ENCODE assay signal across 8 cellular contexts in the genomic region with DNA sequence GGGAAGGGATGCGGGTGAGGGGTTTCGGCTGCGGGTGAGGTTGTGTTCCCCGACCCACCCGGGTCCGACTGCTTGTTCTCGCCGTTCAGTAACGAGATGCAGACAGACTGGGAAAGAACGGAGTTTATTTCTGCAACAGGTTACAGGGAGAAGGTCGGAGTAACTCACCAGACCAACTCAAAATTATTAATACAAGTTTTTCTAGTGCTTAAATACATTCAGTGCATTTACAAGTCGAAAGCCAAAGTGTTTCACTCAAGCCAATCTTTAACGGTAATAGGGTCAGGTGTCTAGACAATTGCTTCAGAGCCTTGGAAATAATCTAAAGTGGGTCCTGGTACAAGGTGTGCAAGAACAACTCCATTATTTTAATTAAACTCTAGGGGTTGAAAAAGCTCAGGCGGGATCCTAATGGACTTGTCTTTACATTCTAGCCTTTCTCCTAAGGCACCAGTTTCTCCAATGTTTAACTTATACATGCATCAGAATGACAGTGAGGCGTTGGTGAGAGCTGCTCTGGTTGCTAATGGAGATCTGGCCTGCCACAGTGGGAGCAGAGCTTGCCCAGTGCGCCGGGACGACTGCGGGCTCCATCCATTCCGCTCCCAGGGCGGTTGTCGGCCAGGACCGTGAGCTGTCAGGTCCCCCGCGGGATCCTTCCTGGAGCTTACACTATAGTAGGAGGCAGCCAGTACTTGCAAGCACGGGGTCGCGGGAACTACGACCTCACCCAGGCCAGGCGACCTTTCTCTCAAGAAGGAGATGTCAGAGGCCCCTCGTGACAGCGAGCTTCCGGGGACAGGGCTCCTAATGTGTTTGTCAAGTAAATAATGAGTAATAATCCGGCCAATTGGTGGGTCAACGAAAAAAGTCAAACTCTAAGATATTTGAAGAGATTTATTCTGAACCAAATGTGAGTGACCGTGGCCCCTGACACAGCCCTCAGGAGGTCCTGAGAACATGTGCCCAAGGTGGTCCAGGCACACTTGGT. TPM values are rescaled to one million over a fixed set of nuclear protein-coding genes. Genes with fewer than 3 reads are reported as not detected.
DNase-seq lines count a peak whose midpoint lies in the region; ATAC-seq and TF ChIP-seq lines count a peak whose summit lies in the region.

No MANE protein-coding gene starts in this region.

- DNase-seq in HFF-Myc (ENCODE audit: extremely low read depth, low read depth) (no peak), glomerular visceral epithelial cell (ENCODE audit: extremely low spot score) (peak; percentile 12), ovary (peak in 4 of 5 donors; percentile 33 to 51 (median 40)), NCI-H187 treated with DMSO at 0.1 percent for 48 hours (lab: John Stamatoyannopoulos, UW) (no peak), NCI-H1436 treated with DMSO at 0.1 percent for 48 hours (lab: John Stamatoyannopoulos, UW) (no peak)
- peak; percentile 17 for DNase-seq in activated CD8-positive, alpha-beta T cell treated with anti-CD3 and anti-CD28 coated beads for 36 hours
- no peak for DNase-seq in activated CD4-positive, alpha-beta T cell treated with anti-CD3 and anti-CD28 coated beads, Interleukin-2, amount 50 U/mL, for 48 hours

- H3K27ac Mint-ChIP-seq in activated CD8-positive, alpha-beta T cell treated with anti-CD3 and anti-CD28 coated beads for 36 hours: peak overlapping the region; percentile 90

- H3K36me3 ChIP-seq in ES-I3 (ENCODE audit: insufficient read depth, low read length) (no peaks in the 10 kb centered on the region), ovary (no peaks in the 10 kb centered on the region)

- peaks cover 14% of the 10 kb centered on the region for H3K36me3 Mint-ChIP-seq in activated CD8-positive, alpha-beta T cell treated with anti-CD3 and anti-CD28 coated beads for 36 hours (ENCODE audit: low read depth)

- H3K9ac ChIP-seq in ES-I3 (ENCODE audit: low read depth, low read length): peak overlapping the region; percentile 79

- 19 to 21% (median 19%) methylated on average over 32 to 36 of the region's 36 CpGs for WGBS in ovary, 3 donors

- POLR2A ChIA-PET in activated CD8-positive, alpha-beta T cell treated with anti-CD3 and anti-CD28 coated beads for 36 hours (lab: Charles Lee): interaction anchor here (0.8 to 1.5 kb wide), 4 partner anchors 8 to 45 kb away, joined by 3 to 6 read pairs (median 4); no protein-coding TSS in a partner anchor

- TF ChIP-seq POLR2A in ovary (IDR thresholded peaks at IDR 0.05): no peak

- H3K4me3 ChIP-seq in HFF-Myc (replicated peaks; ENCODE audit: low read depth, low read length): peak overlapping the region; percentile 65
- H3K4me3 ChIP-seq in ovary: peak overlapping the region; percentile 87

- TF ChIP-seq EP300 in ovary (IDR thresholded peaks at IDR 0.05): no peak

- intact Hi-C loops in activated CD8-positive, alpha-beta T cell treated with anti-CD3 and anti-CD28 coated beads for 36 hours (cut with micrococcal nuclease): no loop called here
- intact Hi-C loops in ovary (cut with DNase I): no loop called here

- H3K4me3 Mint-ChIP-seq in activated CD8-positive, alpha-beta T cell treated with anti-CD3 and anti-CD28 coated beads for 36 hours: peak overlapping the region; percentile 98

- peaks cover 31% of the 10 kb centered on the region for H3K4me1 Mint-ChIP-seq in activated CD8-positive, alpha-beta T cell treated with anti-CD3 and anti-CD28 coated beads for 36 hours (ENCODE audit: low read depth)

- ATAC-seq in activated CD8-positive, alpha-beta T cell treated with anti-CD3 and anti-CD28 coated beads for 36 hours: no peak

- H3K9me3 Mint-ChIP-seq in activated CD8-positive, alpha-beta T cell treated with anti-CD3 and anti-CD28 coated beads for 36 hours: no peaks in the 10 kb centered on the region

- 0 out of 2 replicates have a peak, but pooled peaks cover 5% of the 10 kb centered on the region for H3K4me1 ChIP-seq in ES-I3 (ENCODE audit: insufficient read depth, low read length)
- H3K4me1 ChIP-seq in ovary (ENCODE audit: insufficient read depth): no peaks in the 10 kb centered on the region

- peak overlapping the region; percentile 78 to 82 for H3K27ac ChIP-seq in ovary

- H3K9me3 ChIP-seq in ES-I3 (ENCODE audit: control insufficient read depth, insufficient read depth, low read length) (no peaks in the 10 kb centered on the region), ovary (no peaks in the 10 kb centered on the region)

- peaks cover 12% of the 10 kb centered on the region for H3K27me3 Mint-ChIP-seq in activated CD8-positive, alpha-beta T cell treated with anti-CD3 and anti-CD28 coated beads for 36 hours

- no peaks in the 10 kb centered on the region for H3K27me3 ChIP-seq in ovary

- CTCF ChIA-PET in activated CD8-positive, alpha-beta T cell treated with anti-CD3 and anti-CD28 coated beads for 36 hours (lab: Charles Lee): interaction anchor here (1.1 to 2.7 kb wide), 5 partner anchors 26 to 76 kb away, joined by 3 to 10 read pairs (median 4); no protein-coding TSS in a partner anchor

- no peak for TF ChIP-seq CTCF in HFF-Myc (IDR thresholded peaks at IDR 0.05; ENCODE audit: low read depth, low read length, missing control alignments)
- TF ChIP-seq CTCF in activated CD8-positive, alpha-beta T cell treated with anti-CD3 and anti-CD28 coated beads for 36 hours (IDR thresholded peaks at IDR 0.05): no peak
- no peak for TF ChIP-seq CTCF in ovary (IDR thresholded peaks at IDR 0.05)

RNA-seq across cellular contexts. Expression of a gene that starts 0.8 kb away (rescaled TPM):
- total RNA-seq in activated CD8-positive, alpha-beta T cell treated with anti-CD3 and anti-CD28 coated beads for 36 hours: 10 to 100 TPM; 58.4 to 60.5 TPM
- total RNA-seq in ovary: 10 to 100 TPM; 44.6 to 88.8 (median 65.4) TPM
- polyA plus RNA-seq in ovary: 100 to 1,000 TPM in 1 of 2 donors, 10 to 100 TPM in 1; 63.9 to 126 TPM

RNA-seq across cellular contexts. Expression of a gene that starts 4.1 kb away (rescaled TPM):
- 1 to 10 TPM; 1.2 to 1.4 TPM for total RNA-seq in activated CD8-positive, alpha-beta T cell treated with anti-CD3 and anti-CD28 coated beads for 36 hours
- 1 to 10 TPM in 4 of 7 donors, under 1 TPM in 3; 0.33 to 4.4 (median 1.0) TPM for total RNA-seq in ovary
- 1 to 10 TPM in 1 of 2 donors, under 1 TPM in 1; 0.82 to 2.7 TPM for polyA plus RNA-seq in ovary

RNA-seq across cellular contexts. Expression of a gene that starts 32.1 kb away (rescaled TPM):
- total RNA-seq in activated CD8-positive, alpha-beta T cell treated with anti-CD3 and anti-CD28 coated beads for 36 hours: under 1 TPM in 1 of 2 experiments, not detected in 1; 0.29 TPM
- 1 to 10 TPM in 3 of 7 donors, under 1 TPM in 4; 0.24 to 5.7 (median 0.60) TPM for total RNA-seq in ovary
- polyA plus RNA-seq in ovary: 1 to 10 TPM in 1 of 2 donors, under 1 TPM in 1; 0.75 to 1.6 TPM

Comparison
In these comparisons a context has a peak if more than half of its experiments do, and no peak if none do; other contexts are left out.
1. DNase-seq: peak in activated CD8-positive, alpha-beta T cell treated with anti-CD3 and anti-CD28 coated beads for 36 hours (single experiment), glomerular visceral epithelial cell (single experiment) and ovary (4 of 5); none in HFF-Myc (single experiment), NCI-H187 treated with DMSO at 0.1 percent for 48 hours (single experiment), NCI-H1436 treated with DMSO at 0.1 percent for 48 hours (single experiment) and activated CD4-positive, alpha-beta T cell treated with anti-CD3 and anti-CD28 coated beads, Interleukin-2, amount 50 U/mL, for 48 hours (0 of 2).